In genomic region chr17:59695943-59696681, GRCh38 we compare ENCODE assay signal across 1 cellular context.
A peak's percentile ranks its signal among the peaks of the same experiment; 100 is the strongest.
TF ChIP-seq lines count a peak whose summit lies in the region.

No MANE protein-coding gene starts in this region.

TF ChIP-seq in GM12878, 131 proteins besides CTCF, POLR2A, EP300 and RAD21:
- TF ChIP-seq ZNF622 (IDR thresholded peaks at IDR 0.05): no peak
- TF ChIP-seq RUNX3 (IDR thresholded peaks at IDR 0.05; ENCODE audit: low read length): no peak
- no peak for TF ChIP-seq POLR2AphosphoS5 (IDR thresholded peaks at IDR 0.05; ENCODE audit: low read length)
- TF ChIP-seq PML (IDR thresholded peaks at IDR 0.05; ENCODE audit: low read length): peak; percentile 27; the same call in 1 of the 2 replicates
